8 cellular contexts compared by ENCODE assay signal in the genomic region with DNA sequence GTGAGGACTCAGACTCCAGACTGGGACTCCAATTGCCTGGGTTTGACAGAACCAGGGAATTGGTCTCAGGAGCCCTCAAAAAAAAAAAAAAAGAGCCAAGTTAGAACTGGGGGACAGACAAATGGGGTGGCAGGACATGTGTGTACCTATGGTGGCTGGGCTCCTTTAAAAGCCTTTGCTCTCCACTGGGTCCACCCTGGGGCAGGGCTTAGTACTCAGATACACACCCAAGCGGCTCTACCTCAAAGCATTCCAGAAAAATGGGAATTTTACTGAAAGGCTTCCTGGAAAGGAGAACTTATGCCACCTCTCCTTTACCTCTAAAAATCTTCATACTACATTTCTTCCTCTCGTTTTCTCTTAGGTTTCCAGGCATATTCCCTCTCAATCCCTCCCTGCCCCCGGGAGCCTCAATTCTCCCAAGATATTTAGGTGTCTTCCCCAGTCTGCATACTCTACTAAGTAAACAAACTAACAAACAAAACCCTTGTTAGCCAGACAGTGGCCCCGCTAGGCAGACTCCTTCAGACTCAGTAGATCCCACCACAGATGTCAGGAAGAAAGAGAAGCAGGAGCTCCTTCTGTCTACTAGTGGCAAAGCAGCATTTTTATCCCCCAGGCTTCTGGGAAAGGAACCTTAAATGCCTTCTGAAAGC. TPM values are rescaled to one million over a fixed set of nuclear protein-coding genes. Genes with fewer than 3 reads are reported as not detected.
DNase-seq lines count a peak whose midpoint lies in the region; ATAC-seq, FAIRE-seq and TF ChIP-seq lines count a peak whose summit lies in the region.

No MANE protein-coding gene starts in this region.

- TF ChIP-seq EP300 in gastroesophageal sphincter (IDR thresholded peaks at IDR 0.05) = no peak

- WGBS in gastroesophageal sphincter (ENCODE audit: low coverage in 1 of 2), 2 donors = 15 to 19% methylated on average over 4 of the region's 4 CpGs

- no peak for TF ChIP-seq CTCF in GM12865 (IDR thresholded peaks at IDR 0.05; ENCODE audit: insufficient read depth, low read depth, low read length, missing control alignments)
- TF ChIP-seq CTCF in gastroesophageal sphincter (IDR thresholded peaks at IDR 0.05) = no peak

- FAIRE-seq in HTR-8/SVneo (lab: Jason Lieb, UNC) = no peak

- peak overlapping the region; percentile 92 to 98 (median 95) for H3K27ac ChIP-seq in gastroesophageal sphincter

- H3K36me3 Mint-ChIP-seq in T-cell = peaks cover 29% of the 10 kb centered on the region

- POLR2A ChIA-PET in T-cell (lab: Charles Lee) = interaction anchor here (0.7 to 1.0 kb wide), 5 partner anchors 11 to 1131 kb away, joined by 3 to 9 read pairs (median 5); no protein-coding TSS in a partner anchor

- no peaks in the 10 kb centered on the region for H3K27me3 Mint-ChIP-seq in T-cell

- no peaks in the 10 kb centered on the region for H3K9me3 ChIP-seq in gastroesophageal sphincter

- H3K4me1 ChIP-seq in gastroesophageal sphincter = peaks cover 0 to 56% (median 16%) of the 10 kb centered on the region in 3 donors

- TF ChIP-seq POLR2A in gastroesophageal sphincter (IDR thresholded peaks at IDR 0.05) = no peak

- no peaks in the 10 kb centered on the region for H3K9me3 Mint-ChIP-seq in T-cell

- H3K4me3 ChIP-seq in GM12865 (ENCODE audit: low read depth, low read length) = peak overlapping the region; percentile 83
- peak overlapping the region; percentile 90 to 98 for H3K4me3 ChIP-seq in gastroesophageal sphincter
- H3K4me3 ChIP-seq in skeletal muscle cell (ENCODE audit: low read depth, low read length) = peak overlapping the region; percentile 85

- peaks cover 0 to 38% of the 10 kb centered on the region in 2 donors for H3K36me3 ChIP-seq in gastroesophageal sphincter

- ATAC-seq in T-cell (replicated peaks in 1 of 4) (no peak), gastroesophageal sphincter (no peak), GM19023 (IDR thresholded peaks at IDR 0.05; ENCODE audit: unreplicated experiment) (no peak)

- H3K4me1 Mint-ChIP-seq in T-cell = peaks cover 55 to 71% (median 57%) of the 10 kb centered on the region in 3 donors

- DNase-seq in GM12865 (ENCODE audit: low read depth) (no peak), T-cell (no peak), skeletal muscle cell (ENCODE audit: low read depth) (no peak), GOT3 (lab: John Stamatoyannopoulos, UW) (no peak), HTR-8/SVneo (ENCODE audit: insufficient read length, low spot score) (no peak)
- no peak for DNase-seq in stimulated activated CD4-positive, alpha-beta T cell treated with anti-CD3 and anti-CD28 coated beads, Interleukin-12 subunit alpha, Interleukin-12 subunit beta, amount 100 ng/mL, for 4 hours

- H3K27me3 ChIP-seq in gastroesophageal sphincter = no peaks in the 10 kb centered on the region

- CTCF ChIA-PET in T-cell (lab: Charles Lee) = interaction anchor here (0.5 to 1.9 kb wide), 12 partner anchors 10 to 440 kb away, joined by 3 to 12 read pairs (median 4); a partner anchor contains a TSS

- peak overlapping the region; percentile 89 to 98 (median 96) for H3K4me3 Mint-ChIP-seq in T-cell

- H3K27ac Mint-ChIP-seq in T-cell = peak overlapping the region; percentile 95 to 99

RNA-seq across cellular contexts. Expression of a gene that starts 0.8 kb away (rescaled TPM):
- total RNA-seq in T-cell (100 to 1,000 TPM; 300 to 368 (median 336) TPM), gastroesophageal sphincter (10 to 100 TPM; 28.9 to 40.5 (median 35.3) TPM)

RNA-seq across cellular contexts. Expression of a gene that starts 1.4 kb away (rescaled TPM):
- 10 to 100 TPM; 21.6 to 31.7 (median 30.5) TPM for total RNA-seq in T-cell
- 10 to 100 TPM; 14.8 to 21.2 (median 17.4) TPM for total RNA-seq in gastroesophageal sphincter

RNA-seq across cellular contexts. Expression of a gene that starts 31.9 kb away (rescaled TPM):
- total RNA-seq in T-cell = 10 to 100 TPM in 4 of 5 donors, 1 to 10 TPM in 1; 8.5 to 19.7 (median 13.4) TPM
- total RNA-seq in gastroesophageal sphincter = over 10,000 TPM; 10,394 to 14,194 (median 13,050) TPM

RNA-seq across cellular contexts. Expression of a gene that starts 52.6 kb away (rescaled TPM):
- total RNA-seq in T-cell (100 to 1,000 TPM in 2 of 5 donors, 10 to 100 TPM in 3; 46.3 to 110 (median 59.5) TPM), gastroesophageal sphincter (10 to 100 TPM; 15.3 to 50.1 (median 33.6) TPM)

Comparison
In these comparisons a context has a peak if more than half of its experiments do, and no peak if none do; other contexts are left out.
1. RNA of a gene that starts 0.8 kb away (total RNA-seq): 300 to 368 TPM in T-cell; 28.9 to 40.5 TPM in gastroesophageal sphincter; every median in the first group is over 4 times any median in the second.
2. RNA of a gene that starts 31.9 kb away (total RNA-seq): 10,394 to 14,194 TPM in gastroesophageal sphincter; 8.5 to 19.7 TPM in T-cell; every median in the first group is over 100 times any median in the second.
3. Peak in every context shown above with its lines, with median percentiles within 50 percentile points of each other: H3K4me3 ChIP-seq.